8 cellular contexts compared by ENCODE assay signal in the genomic region with DNA sequence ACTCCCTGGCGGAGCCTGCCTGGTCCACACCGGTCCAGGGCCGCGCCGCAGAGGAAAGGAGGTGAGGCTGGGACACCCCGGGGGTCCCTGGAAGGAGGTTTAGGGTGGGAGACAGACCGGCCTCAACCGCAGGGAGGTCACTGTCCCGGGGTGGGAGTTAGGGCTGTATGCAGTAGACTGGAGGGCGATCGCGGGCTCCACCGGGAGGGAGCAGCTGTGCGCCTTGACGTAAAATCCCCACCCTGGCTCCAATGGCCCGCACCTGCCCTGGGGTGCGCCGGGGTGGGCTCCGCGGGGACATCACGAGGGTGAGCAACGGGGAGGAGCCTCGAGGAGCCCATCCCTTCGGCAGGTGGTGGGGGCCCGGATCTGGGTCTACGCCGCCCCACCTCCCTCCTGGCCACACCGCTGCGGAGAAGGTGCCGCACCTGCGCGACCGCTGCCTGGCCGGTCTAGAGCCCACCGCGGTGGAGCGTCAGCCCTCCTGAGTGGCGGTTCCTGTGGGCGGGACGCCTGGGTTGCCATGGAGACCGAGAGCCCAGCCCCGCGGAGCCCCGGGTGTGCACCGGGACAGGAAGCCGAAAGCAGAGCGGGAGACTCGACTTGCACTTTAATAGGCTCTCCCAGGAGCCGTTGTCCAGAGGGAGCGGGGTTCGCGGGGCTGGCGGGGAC.
DNase-seq lines count a peak whose midpoint lies in the region; ATAC-seq and TF ChIP-seq lines count a peak whose summit lies in the region.
"Had no signal": no experiment of that assay in that cellular context is flagged by ENCODE, and none has a peak within 500 bp of the region (broad histone marks: within the 10 kb centered on the region; RNA-seq: fewer than 3 reads in every experiment).

No MANE protein-coding gene starts in this region.

- peaks cover 64% of the 10 kb centered on the region for H3K27me3 ChIP-seq in ectodermal cell (ENCODE audit: control insufficient read depth, insufficient read depth, low read length, poor library complexity, severe bottlenecking)

- H3K4me3 ChIP-seq in ectodermal cell (ENCODE audit: insufficient read depth, low read depth, low read length): peak overlapping the region; percentile 18

- H3K9ac ChIP-seq in ES-I3 (ENCODE audit: low read depth, low read length): peak overlapping the region; percentile 18; the same call in 1 of the 2 replicates

- H3K9me3 ChIP-seq in ES-I3 (ENCODE audit: control insufficient read depth, insufficient read depth, low read length) (no peaks in the 10 kb centered on the region), ectodermal cell (ENCODE audit: control insufficient read depth, low read length) (no peaks in the 10 kb centered on the region)

- no peak for TF ChIP-seq CTCF in omental fat pad (IDR thresholded peaks at IDR 0.05)

- ATAC-seq in HG03342 (IDR thresholded peaks at IDR 0.05; ENCODE audit: unreplicated experiment): no peak
- no peak for ATAC-seq in omental fat pad (ENCODE audit: low FRiP score)
- ATAC-seq: Right ventricle myocardium inferior had no signal

- H3K36me3 ChIP-seq in ES-I3 (ENCODE audit: insufficient read depth, low read length): no peaks in the 10 kb centered on the region
- H3K36me3 ChIP-seq in ectodermal cell (ENCODE audit: control insufficient read depth, insufficient read depth, low read length): no peaks in the 10 kb centered on the region

- DNase-seq in NCI-H1092 (lab: John Stamatoyannopoulos, UW) (peak; percentile 28), posterior vena cava (ENCODE audit: low spot score) (peak; percentile 78), HPDE6-E6E7 (ENCODE audit: extremely low spot score) (no peak), omental fat pad (ENCODE audit: low spot score) (no peak)

- H3K4me1 ChIP-seq in ES-I3 (ENCODE audit: insufficient read depth, low read length) (peaks cover 3% of the 10 kb centered on the region; the same call in 1 of the 2 replicates), ectodermal cell (ENCODE audit: control insufficient read depth, insufficient read depth, low read length) (peaks cover 8% of the 10 kb centered on the region)

- H3K27ac ChIP-seq in ectodermal cell (ENCODE audit: insufficient read depth, low read depth, low read length, poor library complexity, severe bottlenecking): no peak overlapping the region

- intact Hi-C loops in posterior vena cava (cut with DNase I): no loop called here

- WGBS in ectodermal cell, 2 experiments: 9% methylated on average over 49 to 52 of the region's 53 CpGs

Comparison
In these comparisons a context has a peak if more than half of its experiments do, and no peak if none do; other contexts are left out.
1. DNase-seq: peak in NCI-H1092 (single experiment) and posterior vena cava (single experiment); none in HPDE6-E6E7 (single experiment) and omental fat pad (single experiment).